ENCODE assay signal across 20 cellular contexts in the genomic region with DNA sequence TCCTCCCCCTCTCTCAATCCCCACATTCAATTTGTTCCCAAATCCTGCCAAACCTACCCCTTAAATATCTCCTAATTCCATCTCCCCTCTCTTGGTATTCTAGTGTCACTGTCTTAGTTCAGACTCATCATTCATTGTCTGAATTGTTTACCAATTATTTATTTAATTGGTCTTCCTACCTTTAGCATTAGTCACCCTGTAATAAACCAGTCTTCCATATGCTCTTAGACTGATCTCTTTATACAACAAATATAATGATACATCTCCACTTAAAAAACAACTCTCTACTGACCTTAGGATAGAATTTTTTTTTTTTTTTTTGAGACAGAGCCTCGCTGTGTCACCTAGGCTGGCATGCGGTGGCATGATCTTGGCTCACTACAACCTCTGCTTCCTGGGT. TPM values are rescaled to one million over a fixed set of nuclear protein-coding genes. Genes with fewer than 3 reads are reported as not detected.
DNase-seq lines count a peak whose midpoint lies in the region; ATAC-seq and TF ChIP-seq lines count a peak whose summit lies in the region.
"Had no signal": no experiment of that assay in that cellular context is flagged by ENCODE, and none has a peak within 500 bp of the region (broad histone marks: within the 10 kb centered on the region; RNA-seq: fewer than 3 reads in every experiment).

No MANE protein-coding gene starts in this region.

- peaks cover 3% of the 10 kb centered on the region for H3K9me3 Mint-ChIP-seq in stimulated activated memory B cell treated with anti-CD40 and anti-IgM and Interleukin-4, amounts not matched to agents 10 μg/mL and 1 μg/mL and 100 μg/mL, for 72 hours
- H3K9me3 Mint-ChIP-seq in glutamatergic neuron (ENCODE audit: unreplicated experiment), result peaks cover 2% of the 10 kb centered on the region
- H3K9me3 Mint-ChIP-seq: HFFc6 had no signal

- no peaks in the 10 kb centered on the region for H3K4me1 ChIP-seq in osteoblast (ENCODE audit: insufficient read depth, low read length)
- H3K4me1 ChIP-seq: BLaER1 treated with 17β-estradiol and CSF1 and Interleukin-3, amounts not matched to agents 10 nM and 100 nM had no signal

- POLR2A ChIA-PET in RWPE1 (lab: Yijun Ruan, JAX; ENCODE audit: low non-redundant PET), result no interaction called here

- H3K27ac ChIP-seq in RWPE1, result no peak overlapping the region
- no peak overlapping the region for H3K27ac ChIP-seq in osteoblast (ENCODE audit: low read depth, low read length)
- H3K27ac ChIP-seq: BLaER1 treated with 17β-estradiol and CSF1 and Interleukin-3, amounts not matched to agents 10 nM and 100 nM; HL-60 had no signal

- DNase-seq in RWPE1 (ENCODE audit: low spot score) (peak; percentile 19), epithelial cell of esophagus (ENCODE audit: low read depth) (peak; percentile 10), osteoblast (ENCODE audit: insufficient read length, low spot score, missing footprints) (peak; percentile 56), NK-92 (lab: John Stamatoyannopoulos, UW; ENCODE audit: unreplicated experiment) (no peak), glutamatergic neuron (no peak)
- DNase-seq: 8988T; Calu3; CD8-positive, alpha-beta T cell; DMS79 treated with DMSO at 0.1 percent for 48 hours; GF-D8; GOT3; H7; HFFc6 had no signal

- TF ChIP-seq CTCF in RWPE1 (conservative IDR thresholded peaks at IDR 0.05; ENCODE audit: low read depth) (no peak), epithelial cell of esophagus (IDR thresholded peaks at IDR 0.05; ENCODE audit: insufficient read depth, low read depth, low read length, missing control alignments) (no peak), osteoblast (IDR thresholded peaks at IDR 0.05; ENCODE audit: extremely low read depth, low read depth, low read length) (no peak), glutamatergic neuron (IDR thresholded peaks at IDR 0.05; ENCODE audit: partially characterized antibody, unreplicated experiment) (no peak)

- no peak for ATAC-seq in stimulated activated memory B cell treated with anti-CD40 and anti-IgM and Interleukin-4, amounts not matched to agents 10 μg/mL and 1 μg/mL and 100 μg/mL, for 72 hours
- no peak for ATAC-seq in GM18505 (IDR thresholded peaks at IDR 0.05; ENCODE audit: unreplicated experiment)
- ATAC-seq: CD8-positive, alpha-beta T cell; GM12878; HCT116 had no signal

- CTCF ChIA-PET in RWPE1 (lab: Yijun Ruan, JAX), result no interaction called here

- H3K79me2 ChIP-seq in osteoblast (ENCODE audit: insufficient read depth, low read length), result no peaks in the 10 kb centered on the region

- no peaks in the 10 kb centered on the region for H3K9me3 ChIP-seq in osteoblast (ENCODE audit: low read depth, low read length)

- peaks cover 31% of the 10 kb centered on the region for H3K27me3 Mint-ChIP-seq in stimulated activated memory B cell treated with anti-CD40 and anti-IgM and Interleukin-4, amounts not matched to agents 10 μg/mL and 1 μg/mL and 100 μg/mL, for 72 hours
- H3K27me3 Mint-ChIP-seq in glutamatergic neuron (ENCODE audit: unreplicated experiment), result no peaks in the 10 kb centered on the region

- H3K4me3 Mint-ChIP-seq in stimulated activated memory B cell treated with anti-CD40 and anti-IgM and Interleukin-4, amounts not matched to agents 10 μg/mL and 1 μg/mL and 100 μg/mL, for 72 hours, result no peak overlapping the region
- H3K4me3 Mint-ChIP-seq in glutamatergic neuron (ENCODE audit: unreplicated experiment), result no peak overlapping the region
- H3K4me3 Mint-ChIP-seq: B cell; CD8-positive, alpha-beta T cell; HFFc6 had no signal

- no peaks in the 10 kb centered on the region for H3K36me3 Mint-ChIP-seq in stimulated activated memory B cell treated with anti-CD40 and anti-IgM and Interleukin-4, amounts not matched to agents 10 μg/mL and 1 μg/mL and 100 μg/mL, for 72 hours
- no peaks in the 10 kb centered on the region for H3K36me3 Mint-ChIP-seq in glutamatergic neuron (ENCODE audit: unreplicated experiment)
- H3K36me3 Mint-ChIP-seq: CD8-positive, alpha-beta T cell had no signal

- H3K27me3 ChIP-seq in osteoblast (ENCODE audit: insufficient read depth, low read length), result peaks cover 3% of the 10 kb centered on the region
- H3K27me3 ChIP-seq: BLaER1 treated with 17β-estradiol and CSF1 and Interleukin-3, amounts not matched to agents 10 nM and 100 nM had no signal

- H4K20me1 ChIP-seq in osteoblast (ENCODE audit: insufficient read depth, low read length), result no peaks in the 10 kb centered on the region
- H4K20me1 ChIP-seq: BLaER1 treated with 17β-estradiol and CSF1 and Interleukin-3, amounts not matched to agents 10 nM and 100 nM had no signal

- H3K36me3 ChIP-seq in osteoblast (ENCODE audit: insufficient read depth, low read length), result no peaks in the 10 kb centered on the region
- H3K36me3 ChIP-seq: BLaER1 treated with 17β-estradiol and CSF1 and Interleukin-3, amounts not matched to agents 10 nM and 100 nM had no signal

- TF ChIP-seq POLR2A in GM18505 (IDR thresholded peaks at IDR 0.05; ENCODE audit: borderline replicate concordance, extremely low read depth, insufficient read depth, insufficient read length), result no peak

- no peak overlapping the region for H3K27ac Mint-ChIP-seq in stimulated activated memory B cell treated with anti-CD40 and anti-IgM and Interleukin-4, amounts not matched to agents 10 μg/mL and 1 μg/mL and 100 μg/mL, for 72 hours
- no peak overlapping the region for H3K27ac Mint-ChIP-seq in glutamatergic neuron (ENCODE audit: unreplicated experiment)
- H3K27ac Mint-ChIP-seq: B cell; CD8-positive, alpha-beta T cell; HFFc6 had no signal

- H3K4me3 ChIP-seq in epithelial cell of esophagus (ENCODE audit: low read length), result no peak overlapping the region
- no peak overlapping the region for H3K4me3 ChIP-seq in osteoblast (ENCODE audit: insufficient read depth, low read length)
- H3K4me3 ChIP-seq: BLaER1 treated with 17β-estradiol and CSF1 and Interleukin-3, amounts not matched to agents 10 nM and 100 nM; GM12878 had no signal

- H3K4me1 Mint-ChIP-seq in stimulated activated memory B cell treated with anti-CD40 and anti-IgM and Interleukin-4, amounts not matched to agents 10 μg/mL and 1 μg/mL and 100 μg/mL, for 72 hours, result no peaks in the 10 kb centered on the region
- H3K4me1 Mint-ChIP-seq in glutamatergic neuron (ENCODE audit: low read depth, unreplicated experiment), result peaks cover 4% of the 10 kb centered on the region
- H3K4me1 Mint-ChIP-seq: B cell had no signal

- no peak overlapping the region for H3K4me2 ChIP-seq in osteoblast (ENCODE audit: insufficient read depth, low read length)
- H3K4me2 ChIP-seq: BLaER1 treated with 17β-estradiol and CSF1 and Interleukin-3, amounts not matched to agents 10 nM and 100 nM had no signal

- no peak overlapping the region for H2AFZ ChIP-seq in osteoblast (ENCODE audit: low read length)

RNA-seq across cellular contexts. Expression of gene RFK, which starts 51.4 kb away (rescaled TPM):
- total RNA-seq in osteoblast (25.0 and 29.5 TPM in 2 replicates), glutamatergic neuron (ENCODE audit: unreplicated experiment) (12.7 TPM)

Comparison
In these comparisons a context has a peak if more than half of its experiments do, and no peak if none do; other contexts are left out.
1. DNase-seq: peak in RWPE1 (single experiment), epithelial cell of esophagus (single experiment) and osteoblast (single experiment); none in NK-92 (single experiment) and glutamatergic neuron (single experiment).